Comparison of ENCODE assay signal across 9 cellular contexts in genomic region chr5:54171645-54172384, GRCh38.
DNase-seq lines count a peak whose midpoint lies in the region; ATAC-seq and TF ChIP-seq lines count a peak whose summit lies in the region.
"Had no signal": no experiment of that assay in that cellular context is flagged by ENCODE, and none has a peak within 500 bp of the region (broad histone marks: within the 10 kb centered on the region; RNA-seq: fewer than 3 reads in every experiment).

No MANE protein-coding gene starts in this region.

- H3K27me3 ChIP-seq in HAP-1 (ENCODE audit: low read depth) = no peaks in the 10 kb centered on the region
- H3K27me3 ChIP-seq: SJSA1 had no signal

- ATAC-seq in GM18907 (IDR thresholded peaks at IDR 0.05; ENCODE audit: unreplicated experiment) (peak; percentile 73), omental fat pad (ENCODE audit: low FRiP score) (no peak), sciatic nerve (no peak)

- no peaks in the 10 kb centered on the region for H3K36me3 ChIP-seq in HAP-1 (replicated peaks)
- H3K36me3 ChIP-seq: SJSA1 had no signal

- in situ Hi-C loops in ACHN (cut with HindIII; ENCODE audit: low pct_ligation_motif_present, low pct_unique_long_range_greater_than_20kb, low sequenced_read_pairs) (no loop called here), HAP-1 (cut with MboI; ENCODE audit: low sequenced_read_pairs) (no loop called here)

- no peaks in the 10 kb centered on the region for H3K4me1 ChIP-seq in HAP-1
- H3K4me1 ChIP-seq: SJSA1 had no signal

- no peak for TF ChIP-seq CTCF in NB4 (IDR thresholded peaks at IDR 0.05; ENCODE audit: low read depth, low read length)
- no peak for TF ChIP-seq CTCF in epithelial cell of esophagus (IDR thresholded peaks at IDR 0.05; ENCODE audit: insufficient read depth, low read depth, low read length, missing control alignments)
- TF ChIP-seq CTCF in omental fat pad (IDR thresholded peaks at IDR 0.05) = no peak

- DNase-seq in ACHN = peak; percentile 30
- DNase-seq in NB4 (ENCODE audit: low read depth) = peak; percentile 17
- DNase-seq in epithelial cell of esophagus (ENCODE audit: low read depth) = peak; percentile 68
- no peak for DNase-seq in HAP-1 (ENCODE audit: low spot score in 2 of 2)
- no peak for DNase-seq in CD1c-positive myeloid dendritic cell (ENCODE audit: extremely low spot score)
- no peak for DNase-seq in omental fat pad (ENCODE audit: low spot score)
- no peak for DNase-seq in sciatic nerve (ENCODE audit: low spot score)

- no peaks in the 10 kb centered on the region for H3K9me3 ChIP-seq in HAP-1
- H3K9me3 ChIP-seq: SJSA1 had no signal

- TF ChIP-seq POLR2A in NB4 (IDR thresholded peaks at IDR 0.05; ENCODE audit: extremely low read depth, insufficient read length) = no peak

- H3K4me3 ChIP-seq in NB4 (ENCODE audit: low read depth, low read length) (no peak overlapping the region), epithelial cell of esophagus (ENCODE audit: low read length) (no peak overlapping the region), HAP-1 (no peak overlapping the region)
- H3K4me3 ChIP-seq: SJSA1 had no signal

- intact Hi-C loops in sciatic nerve (cut with DNase I) = no loop called here

Comparison
In these comparisons a context has a peak if more than half of its experiments do, and no peak if none do; other contexts are left out.
1. DNase-seq: peak in ACHN (single experiment), NB4 (single experiment) and epithelial cell of esophagus (single experiment); none in HAP-1 (0 of 2), CD1c-positive myeloid dendritic cell (single experiment), omental fat pad (single experiment) and sciatic nerve (single experiment).